ENCODE assay signal across 8 cellular contexts in the genomic region with DNA sequence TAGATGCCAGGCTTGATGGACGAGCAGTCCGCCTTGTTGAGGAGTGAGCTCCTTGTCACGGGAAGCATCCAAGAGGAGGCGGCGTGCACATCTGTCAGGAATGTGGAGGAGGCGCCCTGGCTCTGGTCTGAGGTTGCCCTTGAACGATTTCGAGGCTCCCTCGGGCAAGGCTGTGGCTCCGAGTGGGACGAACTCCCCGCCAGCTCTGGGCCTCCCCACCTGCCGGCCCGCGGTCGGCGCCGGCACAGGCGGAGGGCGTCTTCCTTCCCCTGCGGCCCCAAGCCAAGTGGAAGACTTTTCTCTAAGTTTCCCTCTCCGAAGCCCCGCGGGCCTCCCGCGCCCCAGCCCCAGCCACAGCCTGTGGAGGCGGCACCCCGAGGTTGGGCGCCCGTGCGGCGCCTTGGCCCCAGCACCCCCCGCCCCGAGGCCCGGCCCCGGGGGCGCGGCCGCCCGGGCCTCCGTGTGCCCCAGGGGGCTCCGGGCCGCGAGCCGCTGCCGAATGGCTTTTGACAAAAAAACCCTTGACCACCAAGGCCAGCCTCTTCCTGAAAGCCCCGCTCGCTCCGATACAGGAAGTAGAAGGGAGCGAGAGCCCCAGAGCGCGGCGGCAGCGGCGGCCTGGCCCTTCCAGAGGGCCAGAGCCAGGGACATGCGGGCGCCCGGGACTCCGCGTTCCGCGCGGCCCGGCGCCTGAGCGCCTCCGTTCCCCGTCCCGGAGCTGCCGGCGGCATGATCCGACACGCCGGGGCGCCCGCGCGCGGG. TPM values are rescaled to one million over a fixed set of nuclear protein-coding genes. Genes with fewer than 3 reads are reported as not detected.
A peak's percentile ranks its signal among the peaks of the same experiment; 100 is the strongest.
DNase-seq lines count a peak whose midpoint lies in the region; TF ChIP-seq lines count a peak whose summit lies in the region.

A gene with protein sequence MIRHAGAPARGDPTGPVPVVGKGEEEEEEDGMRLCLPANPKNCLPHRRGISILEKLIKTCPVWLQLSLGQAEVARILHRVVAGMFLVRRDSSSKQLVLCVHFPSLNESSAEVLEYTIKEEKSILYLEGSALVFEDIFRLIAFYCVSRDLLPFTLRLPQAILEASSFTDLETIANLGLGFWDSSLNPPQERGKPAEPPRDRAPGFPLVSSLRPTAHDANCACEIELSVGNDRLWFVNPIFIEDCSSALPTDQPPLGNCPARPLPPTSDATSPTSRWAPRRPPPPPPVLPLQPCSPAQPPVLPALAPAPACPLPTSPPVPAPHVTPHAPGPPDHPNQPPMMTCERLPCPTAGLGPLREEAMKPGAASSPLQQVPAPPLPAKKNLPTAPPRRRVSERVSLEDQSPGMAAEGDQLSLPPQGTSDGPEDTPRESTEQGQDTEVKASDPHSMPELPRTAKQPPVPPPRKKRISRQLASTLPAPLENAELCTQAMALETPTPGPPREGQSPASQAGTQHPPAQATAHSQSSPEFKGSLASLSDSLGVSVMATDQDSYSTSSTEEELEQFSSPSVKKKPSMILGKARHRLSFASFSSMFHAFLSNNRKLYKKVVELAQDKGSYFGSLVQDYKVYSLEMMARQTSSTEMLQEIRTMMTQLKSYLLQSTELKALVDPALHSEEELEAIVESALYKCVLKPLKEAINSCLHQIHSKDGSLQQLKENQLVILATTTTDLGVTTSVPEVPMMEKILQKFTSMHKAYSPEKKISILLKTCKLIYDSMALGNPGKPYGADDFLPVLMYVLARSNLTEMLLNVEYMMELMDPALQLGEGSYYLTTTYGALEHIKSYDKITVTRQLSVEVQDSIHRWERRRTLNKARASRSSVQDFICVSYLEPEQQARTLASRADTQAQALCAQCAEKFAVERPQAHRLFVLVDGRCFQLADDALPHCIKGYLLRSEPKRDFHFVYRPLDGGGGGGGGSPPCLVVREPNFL (plus strand): TSS at position 578 of the 762 bp plus-strand sequence. CDS start 152 bp downstream, at position 730.

- H3K4me1 ChIP-seq in osteoblast (ENCODE audit: insufficient read depth, low read length) = peaks cover 25% of the 10 kb centered on the region

- CTCF ChIA-PET in activated naive CD4-positive, alpha-beta T cell treated with anti-CD3 and anti-CD28 coated beads for 36 hours (lab: Charles Lee) = interaction anchor here (0.6 to 1.0 kb wide), 3 partner anchors 88 to 362 kb away, joined by 3 to 4 read pairs (median 3); no protein-coding TSS in a partner anchor

- peak within 1 kb of the TSS; percentile 85 for H3K4me2 ChIP-seq in osteoblast (ENCODE audit: insufficient read depth, low read length)

- TF ChIP-seq CTCF in GM13977 (IDR thresholded peaks at IDR 0.05; ENCODE audit: extremely low read depth, insufficient read depth, missing control alignments) (no peak), HFFc6 (IDR thresholded peaks at IDR 0.05) (no peak), glutamatergic neuron (IDR thresholded peaks at IDR 0.05; ENCODE audit: partially characterized antibody, unreplicated experiment) (no peak), osteoblast (IDR thresholded peaks at IDR 0.05; ENCODE audit: extremely low read depth, low read depth, low read length) (no peak)

- H3K27ac Mint-ChIP-seq in HFFc6 (peak within 1 kb of the TSS; percentile 73), glutamatergic neuron (ENCODE audit: unreplicated experiment) (no peak within 1 kb of the TSS)
- H3K27ac Mint-ChIP-seq in activated naive CD4-positive, alpha-beta T cell treated with anti-CD3 and anti-CD28 coated beads for 36 hours = peak within 1 kb of the TSS; percentile 26

- H3K4me3 ChIP-seq in osteoblast (ENCODE audit: insufficient read depth, low read length) = peak within 1 kb of the TSS; percentile 85

- in situ Hi-C loops in GM13977 (cut with MboI; ENCODE audit: low pct_unique_long_range_greater_than_20kb, low sequenced_read_pairs, unreplicated experiment) = no loop called here

- intact Hi-C loops in activated naive CD4-positive, alpha-beta T cell treated with anti-CD3 and anti-CD28 coated beads for 36 hours (cut with micrococcal nuclease) = loop anchor here (2.0 kb wide), 1 partner anchor 17 kb away; no protein-coding TSS in a partner anchor

- H3K9me3 Mint-ChIP-seq in HFFc6 = no peaks in the 10 kb centered on the region
- H3K9me3 Mint-ChIP-seq in activated naive CD4-positive, alpha-beta T cell treated with anti-CD3 and anti-CD28 coated beads for 36 hours = no peaks in the 10 kb centered on the region
- H3K9me3 Mint-ChIP-seq in glutamatergic neuron (ENCODE audit: unreplicated experiment) = peaks cover 5% of the 10 kb centered on the region

- no peaks in the 10 kb centered on the region for H3K36me3 ChIP-seq in osteoblast (ENCODE audit: insufficient read depth, low read length)

- H3K27ac ChIP-seq in osteoblast (ENCODE audit: low read depth, low read length) = peak within 1 kb of the TSS; percentile 89

- H3K36me3 Mint-ChIP-seq in HFFc6 (ENCODE audit: low read depth) (no peaks in the 10 kb centered on the region), glutamatergic neuron (ENCODE audit: unreplicated experiment) (peaks cover 5% of the 10 kb centered on the region)
- no peaks in the 10 kb centered on the region for H3K36me3 Mint-ChIP-seq in activated naive CD4-positive, alpha-beta T cell treated with anti-CD3 and anti-CD28 coated beads for 36 hours (ENCODE audit: low read depth)

- DNase-seq in GM13977 (ENCODE audit: low spot score) (peak; percentile 81), HFFc6 (peak; percentile 48), NOMO-1 treated with DMSO at 0.1 percent for 48 hours (lab: John Stamatoyannopoulos, UW; ENCODE audit: unreplicated experiment) (peak; percentile 58), glutamatergic neuron (peak; percentile 59), osteoblast (ENCODE audit: insufficient read length, low spot score, missing footprints) (peak; percentile 96), NCI-H2107 (lab: John Stamatoyannopoulos, UW) (no peak), cortex of kidney (lab: John Stamatoyannopoulos, UW) (no peak)
- DNase-seq in activated naive CD4-positive, alpha-beta T cell treated with anti-CD3 and anti-CD28 coated beads for 36 hours = peak; percentile 61

- peak within 1 kb of the TSS; percentile 78 for H2AFZ ChIP-seq in osteoblast (ENCODE audit: low read length)

- no peaks in the 10 kb centered on the region for H3K9me3 ChIP-seq in osteoblast (ENCODE audit: low read depth, low read length)

- no peaks in the 10 kb centered on the region; the same call in 1 of the 2 replicates for H3K27me3 Mint-ChIP-seq in HFFc6 (ENCODE audit: insufficient read depth)
- no peaks in the 10 kb centered on the region for H3K27me3 Mint-ChIP-seq in activated naive CD4-positive, alpha-beta T cell treated with anti-CD3 and anti-CD28 coated beads for 36 hours (ENCODE audit: low read depth)
- H3K27me3 Mint-ChIP-seq in glutamatergic neuron (ENCODE audit: unreplicated experiment) = peaks cover 6% of the 10 kb centered on the region

- peaks cover 38% of the 10 kb centered on the region for H3K4me1 Mint-ChIP-seq in HFFc6 (ENCODE audit: low read depth)
- H3K4me1 Mint-ChIP-seq in activated naive CD4-positive, alpha-beta T cell treated with anti-CD3 and anti-CD28 coated beads for 36 hours (ENCODE audit: low read depth) = peaks cover 19% of the 10 kb centered on the region
- H3K4me1 Mint-ChIP-seq in glutamatergic neuron (ENCODE audit: low read depth, unreplicated experiment) = peaks cover 6% of the 10 kb centered on the region

- H3K79me2 ChIP-seq in osteoblast (ENCODE audit: insufficient read depth, low read length) = peaks cover 46% of the 10 kb centered on the region

- peaks cover 31% of the 10 kb centered on the region for H4K20me1 ChIP-seq in osteoblast (ENCODE audit: insufficient read depth, low read length)

- H3K4me3 Mint-ChIP-seq in HFFc6 (peak within 1 kb of the TSS; percentile 85), glutamatergic neuron (ENCODE audit: unreplicated experiment) (peak within 1 kb of the TSS; percentile 75)
- H3K4me3 Mint-ChIP-seq in activated naive CD4-positive, alpha-beta T cell treated with anti-CD3 and anti-CD28 coated beads for 36 hours = peak within 1 kb of the TSS; percentile 68

- H3K27me3 ChIP-seq in osteoblast (ENCODE audit: insufficient read depth, low read length) = no peaks in the 10 kb centered on the region

RNA-seq across cellular contexts. Expression of the gene that starts here (rescaled TPM):
- 10 to 100 TPM; 19.7 to 26.0 (median 24.6) TPM for total RNA-seq in HFFc6 (2021; fragmentation: NEBNext Ultra II Directional; extraction: Animal tissue kit (Norgen Biotek cat#: 25700))
- 10 to 100 TPM; 15.8 to 16.0 TPM for total RNA-seq in activated naive CD4-positive, alpha-beta T cell treated with anti-CD3 and anti-CD28 coated beads for 36 hours
- total RNA-seq in glutamatergic neuron (ENCODE audit: unreplicated experiment) (0.76 TPM), osteoblast (7.6 and 10.3 TPM in 2 replicates)

Comparison
In these comparisons a context has a peak if more than half of its experiments do, and no peak if none do; other contexts are left out.
1. Peak in DNase-seq in glutamatergic neuron; RNA of the gene not detected or under 1 TPM.
2. DNase-seq: peak in GM13977 (single experiment), HFFc6 (single experiment), NOMO-1 treated with DMSO at 0.1 percent for 48 hours (single experiment), activated naive CD4-positive, alpha-beta T cell treated with anti-CD3 and anti-CD28 coated beads for 36 hours (single experiment) and osteoblast (single experiment); none in NCI-H2107 (single experiment) and cortex of kidney (single experiment).
3. Peak in every context shown above with its lines, with median percentiles within 50 percentile points of each other: H3K4me3 Mint-ChIP-seq.